9 cellular contexts compared by ENCODE assay signal in genomic region chr15:52527898-52528464, GRCh38. TPM values are rescaled to one million over a fixed set of nuclear protein-coding genes. Genes with fewer than 3 reads are reported as not detected.
DNase-seq lines count a peak whose midpoint lies in the region; ATAC-seq, FAIRE-seq and TF ChIP-seq lines count a peak whose summit lies in the region.
"Had no signal": no experiment of that assay in that cellular context is flagged by ENCODE, and none has a peak within 500 bp of the region (broad histone marks: within the 10 kb centered on the region; RNA-seq: fewer than 3 reads in every experiment).

No MANE protein-coding gene starts in this region.

- no TSS peak for BruUV-seq in HepG2 (replicated peaks; lab: Mats Ljungman, UMichigan)

- no peak overlapping the region for H2AFZ ChIP-seq in HepG2 (ENCODE audit: low read length)

- DNase-seq in NCI-H510A treated with DMSO at 0.1 percent for 48 hours (lab: John Stamatoyannopoulos, UW), result peak; percentile 10
- no peak for DNase-seq in NCI-H510A (lab: John Stamatoyannopoulos, UW)
- peak; percentile 56 for DNase-seq in HT1080 (ENCODE audit: low read depth)
- peak; percentile 53 for DNase-seq in activated CD4-positive, CD25-positive, alpha-beta regulatory T cell treated with anti-CD3 and anti-CD28 coated beads, Interleukin-2, amount 50 U/mL, for 72 hours
- peak; percentile 49 for DNase-seq in cerebellum (ENCODE audit: low spot score)
- no peak for DNase-seq in HepG2 (ENCODE audit: low spot score)
- DNase-seq in stimulated activated CD4-positive, alpha-beta T cell treated with anti-CD3 and anti-CD28 coated beads, Interleukin-4, amount 100 ng/mL, for 24 hours, result peak; percentile 48

- H3K4me3 ChIP-seq in HepG2 (replicated peaks in 1 of 3; ENCODE audit: insufficient read depth in 1 of 3, low read depth in 2 of 3, low read length in 3 of 3), result peak overlapping the region; percentile 71 to 78 (median 76); a peak in 5 of 6 replicates

- POLR2A ChIA-PET in HepG2 (lab: Yijun Ruan, JAX), result interaction anchor here (1.0 kb wide), 1 partner anchor 41 kb away, joined by 4 read pairs; no protein-coding TSS in a partner anchor

- intact Hi-C loops in HepG2 (cut with micrococcal nuclease; ENCODE audit: unreplicated experiment), result loop anchor here (10.0 kb wide), 2 partner anchors 147 to 207 kb away; partner anchors contain the start of gene ATOSA

- in situ Hi-C loops in HepG2 (cut with HindIII; ENCODE audit: extremely low pct_ligation_motif_present, low pct_unique_long_range_greater_than_20kb), result no loop called here

- H3K4me1 ChIP-seq in HepG2 (ENCODE audit: insufficient read depth, low read length), result peaks cover 23% of the 10 kb centered on the region

- TF ChIP-seq POLR2A in HepG2 (IDR thresholded peaks at IDR 0.05; ENCODE audit: insufficient read depth in 1 of 2, low read depth in 2 of 2, low read length in 2 of 2), result no peak

- CTCF ChIA-PET in HepG2 (lab: Yijun Ruan, JAX; ENCODE audit: low intra/inter-chr PET ratio, low total read pairs), result no interaction called here

- no peak for FAIRE-seq in HepG2 (lab: Jason Lieb, UNC)
- FAIRE-seq: G401.6 had no signal

- H3K4me2 ChIP-seq in HepG2 (ENCODE audit: low read depth, low read length), result peak overlapping the region; percentile 92

- TF ChIP-seq EP300 in HepG2 (IDR thresholded peaks at IDR 0.05; ENCODE audit: low read depth in 2 of 2, low read length in 2 of 2), result no peak
- no peak for TF ChIP-seq EP300 in HepG2 (CRISPR knock-in tag; IDR thresholded peaks at IDR 0.05; ENCODE audit: borderline replicate concordance)

- H3K27ac ChIP-seq in HepG2 (ENCODE audit: extremely low read length, insufficient read depth, low read length), result no peak overlapping the region

- peaks cover 3 to 42% of the 10 kb centered on the region in 2 experiments; a peak in 4 of 5 replicates for H3K27me3 ChIP-seq in HepG2 (ENCODE audit: control insufficient read depth in 1 of 2, insufficient read depth in 2 of 2, low read length in 2 of 2)

- WGBS in HepG2 (ENCODE audit: low lambda C conversion rate), result 39% methylated on average over 9 of the region's 24 CpGs

- H3K79me2 ChIP-seq in HepG2 (ENCODE audit: insufficient read depth, low read length), result no peaks in the 10 kb centered on the region

- peak; percentile 6 for ATAC-seq in HepG2
- no peak for ATAC-seq in HG02840 (IDR thresholded peaks at IDR 0.05; ENCODE audit: low FRiP score, unreplicated experiment)

- TF ChIP-seq RAD21 in HepG2 (CRISPR knock-in tag; IDR thresholded peaks at IDR 0.05), result no peak

- H3K9ac ChIP-seq in HepG2 (ENCODE audit: insufficient read depth, low read depth, low read length), result peak overlapping the region; percentile 56; the same call in 1 of the 2 replicates

- no peaks in the 10 kb centered on the region for H3K36me3 ChIP-seq in HepG2 (replicated peaks in 1 of 2; ENCODE audit: control insufficient read depth in 1 of 2, insufficient read depth in 2 of 2, low read length in 2 of 2)

- H4K20me1 ChIP-seq in HepG2 (ENCODE audit: insufficient read depth, low read length), result no peaks in the 10 kb centered on the region

- H3K9me3 ChIP-seq in HepG2 (ENCODE audit: low read length), result no peaks in the 10 kb centered on the region

- no peak for TF ChIP-seq CTCF in HepG2 (CRISPR knock-in tag; IDR thresholded peaks at IDR 0.05)

TF ChIP-seq in HepG2, 621 proteins besides CTCF, POLR2A, EP300 and RAD21 (continues in another document):
- TF ChIP-seq REPIN1 (CRISPR knock-in tag; IDR thresholded peaks at IDR 0.05; ENCODE audit: borderline replicate concordance, low read depth) (no peak), ZBTB38 (CRISPR knock-in tag; IDR thresholded peaks at IDR 0.05) (no peak), ZNF737 (CRISPR knock-in tag; IDR thresholded peaks at IDR 0.05; ENCODE audit: borderline replicate concordance) (0 out of 2 replicates have a peak, but pooled peaks have one; percentile 43), TBX2 (CRISPR knock-in tag; IDR thresholded peaks at IDR 0.05; ENCODE audit: borderline replicate concordance) (no peak), NFKB2 (CRISPR knock-in tag; IDR thresholded peaks at IDR 0.05; ENCODE audit: borderline replicate concordance) (peak; percentile 61; the same call in 1 of the 2 replicates), DMTF1 (CRISPR knock-in tag; IDR thresholded peaks at IDR 0.05) (no peak), ZNF501 (CRISPR knock-in tag; IDR thresholded peaks at IDR 0.05) (0 out of 2 replicates have a peak, but pooled peaks have one; percentile 41), TRIM24 (CRISPR knock-in tag; IDR thresholded peaks at IDR 0.05) (no peak), FOSL2 (CRISPR knock-in tag; IDR thresholded peaks at IDR 0.05) (0 out of 2 replicates have a peak, but pooled peaks have one; percentile 5)

RNA-seq across cellular contexts. Expression of gene MYO5A, which starts 0.7 kb away (rescaled TPM):
- 31.3 and 33.7 TPM in 2 replicates for total RNA-seq in HT1080 (2014; rRNA removed; shearing (Covaris generic))
- 20.0 and 23.8 TPM in 2 replicates for polyA plus RNA-seq in HT1080 (2015; cell fraction: cytosol; rRNA removed)
- 26.9 and 32.4 TPM in 2 replicates for polyA plus RNA-seq in HT1080 (2015; cell fraction: nucleus; rRNA removed)
- total RNA-seq in cerebellum, result 89.3 TPM
- total RNA-seq in HepG2 (2016; rRNA removed; fragmentation: Illumina TruSeq; extraction: Trizol), result 4.8 and 9.4 TPM in 2 replicates
- total RNA-seq in HepG2 (2016; cell fraction: cytosol; rRNA removed; fragmentation: Illumina TruSeq; extraction: Trizol; ENCODE audit: low read depth), result 0.91 and 1.9 TPM in 2 replicates
- 4.2 and 6.7 TPM in 2 replicates for total RNA-seq in HepG2 (2016; cell fraction: insoluble cytoplasmic fraction; rRNA removed; fragmentation: Illumina TruSeq; extraction: Trizol)
- 3.0 and 3.6 TPM in 2 replicates for total RNA-seq in HepG2 (2016; cell fraction: membrane; rRNA removed; fragmentation: Illumina TruSeq; extraction: Trizol)
- 4.6 and 5.9 TPM in 2 replicates for total RNA-seq in HepG2 (2016; cell fraction: nucleus; rRNA removed; fragmentation: Illumina TruSeq; extraction: Trizol)
- polyA plus RNA-seq in HepG2 (2011; rRNA removed), result 2.7 and 2.8 TPM in 2 replicates
- polyA plus RNA-seq in HepG2 (2011; cell fraction: cytosol; rRNA removed), result 2.1 and 2.8 TPM in 2 replicates
- 2.8 and 3.8 TPM in 2 replicates for polyA plus RNA-seq in HepG2 (2011; cell fraction: nucleus; rRNA removed)
- 1.3 and 1.5 TPM in 2 replicates for polyA plus RNA-seq in HepG2 (2012)
- polyA plus RNA-seq in HepG2 (2016; cell fraction: cytosol; fragmentation: Illumina TruSeq; extraction: Trizol; ENCODE audit: low read depth), result 0.27 and 0.34 TPM in 2 replicates
- polyA plus RNA-seq in HepG2 (2016; cell fraction: insoluble cytoplasmic fraction; fragmentation: Illumina TruSeq; extraction: Trizol; ENCODE audit: low read depth), result 3.4 and 4.6 TPM in 2 replicates
- polyA plus RNA-seq in HepG2 (2016; cell fraction: membrane; fragmentation: Illumina TruSeq; extraction: Trizol; ENCODE audit: low read depth), result 0.93 and 1.1 TPM in 2 replicates
- polyA plus RNA-seq in HepG2 (2016; cell fraction: nucleus; fragmentation: Illumina TruSeq; extraction: Trizol; ENCODE audit: insufficient read depth, low read depth), result 4.0 and 5.1 TPM in 2 replicates
- 9.6 and 27.2 TPM in 2 replicates for polyA minus RNA-seq in HepG2 (2011; rRNA and poly(A)+ RNA removed; ENCODE audit: low replicate concordance)
- 2.6 and 5.5 TPM in 2 replicates for polyA minus RNA-seq in HepG2 (2011; cell fraction: cytosol; rRNA and poly(A)+ RNA removed)
- 5.7 and 8.0 TPM in 2 replicates for polyA minus RNA-seq in HepG2 (2011; cell fraction: nucleus; rRNA and poly(A)+ RNA removed)

RNA-seq across cellular contexts. Expression of gene ARPP19, which starts 40.8 kb away (rescaled TPM):
- 94.2 and 127 TPM in 2 replicates for total RNA-seq in HT1080 (2014; rRNA removed; shearing (Covaris generic))
- 112 and 144 TPM in 2 replicates for polyA plus RNA-seq in HT1080 (2015; cell fraction: cytosol; rRNA removed)
- 56.4 and 63.5 TPM in 2 replicates for polyA plus RNA-seq in HT1080 (2015; cell fraction: nucleus; rRNA removed)
- total RNA-seq in cerebellum, result 158 TPM
- 123 and 213 TPM in 2 replicates for total RNA-seq in HepG2 (2016; rRNA removed; fragmentation: Illumina TruSeq; extraction: Trizol)
- total RNA-seq in HepG2 (2016; cell fraction: cytosol; rRNA removed; fragmentation: Illumina TruSeq; extraction: Trizol; ENCODE audit: low read depth), result 48.6 and 51.6 TPM in 2 replicates
- 118 and 236 TPM in 2 replicates for total RNA-seq in HepG2 (2016; cell fraction: insoluble cytoplasmic fraction; rRNA removed; fragmentation: Illumina TruSeq; extraction: Trizol)
- total RNA-seq in HepG2 (2016; cell fraction: membrane; rRNA removed; fragmentation: Illumina TruSeq; extraction: Trizol), result 139 and 157 TPM in 2 replicates
- total RNA-seq in HepG2 (2016; cell fraction: nucleus; rRNA removed; fragmentation: Illumina TruSeq; extraction: Trizol), result 60.2 and 70.4 TPM in 2 replicates
- 52.9 and 70.8 TPM in 2 replicates for polyA plus RNA-seq in HepG2 (2011; rRNA removed)
- 23.7 and 50.4 TPM in 2 replicates for polyA plus RNA-seq in HepG2 (2011; cell fraction: cytosol; rRNA removed)
- polyA plus RNA-seq in HepG2 (2011; cell fraction: nucleus; rRNA removed), result 8.8 and 16.4 TPM in 2 replicates
- polyA plus RNA-seq in HepG2 (2012), result 48.0 and 60.4 TPM in 2 replicates
- 47.2 and 48.8 TPM in 2 replicates for polyA plus RNA-seq in HepG2 (2016; cell fraction: cytosol; fragmentation: Illumina TruSeq; extraction: Trizol; ENCODE audit: low read depth)
- polyA plus RNA-seq in HepG2 (2016; cell fraction: insoluble cytoplasmic fraction; fragmentation: Illumina TruSeq; extraction: Trizol; ENCODE audit: low read depth), result 150 and 158 TPM in 2 replicates
- polyA plus RNA-seq in HepG2 (2016; cell fraction: membrane; fragmentation: Illumina TruSeq; extraction: Trizol; ENCODE audit: low read depth), result 82.4 and 95.9 TPM in 2 replicates
- polyA plus RNA-seq in HepG2 (2016; cell fraction: nucleus; fragmentation: Illumina TruSeq; extraction: Trizol; ENCODE audit: insufficient read depth, low read depth), result 65.7 and 70.7 TPM in 2 replicates
- 44.0 and 58.4 TPM in 2 replicates for polyA minus RNA-seq in HepG2 (2011; rRNA and poly(A)+ RNA removed; ENCODE audit: low replicate concordance)
- polyA minus RNA-seq in HepG2 (2011; cell fraction: cytosol; rRNA and poly(A)+ RNA removed), result 55.9 and 73.0 TPM in 2 replicates
- polyA minus RNA-seq in HepG2 (2011; cell fraction: nucleus; rRNA and poly(A)+ RNA removed), result 42.1 and 61.3 TPM in 2 replicates

Comparison
In these comparisons a context has a peak if more than half of its experiments do, and no peak if none do; other contexts are left out.
1. DNase-seq: peak in NCI-H510A treated with DMSO at 0.1 percent for 48 hours (single experiment), HT1080 (single experiment), activated CD4-positive, CD25-positive, alpha-beta regulatory T cell treated with anti-CD3 and anti-CD28 coated beads, Interleukin-2, amount 50 U/mL, for 72 hours (single experiment), cerebellum (single experiment) and stimulated activated CD4-positive, alpha-beta T cell treated with anti-CD3 and anti-CD28 coated beads, Interleukin-4, amount 100 ng/mL, for 24 hours (single experiment); none in NCI-H510A (single experiment) and HepG2 (single experiment).